8 cellular contexts compared by ENCODE assay signal in the genomic region with DNA sequence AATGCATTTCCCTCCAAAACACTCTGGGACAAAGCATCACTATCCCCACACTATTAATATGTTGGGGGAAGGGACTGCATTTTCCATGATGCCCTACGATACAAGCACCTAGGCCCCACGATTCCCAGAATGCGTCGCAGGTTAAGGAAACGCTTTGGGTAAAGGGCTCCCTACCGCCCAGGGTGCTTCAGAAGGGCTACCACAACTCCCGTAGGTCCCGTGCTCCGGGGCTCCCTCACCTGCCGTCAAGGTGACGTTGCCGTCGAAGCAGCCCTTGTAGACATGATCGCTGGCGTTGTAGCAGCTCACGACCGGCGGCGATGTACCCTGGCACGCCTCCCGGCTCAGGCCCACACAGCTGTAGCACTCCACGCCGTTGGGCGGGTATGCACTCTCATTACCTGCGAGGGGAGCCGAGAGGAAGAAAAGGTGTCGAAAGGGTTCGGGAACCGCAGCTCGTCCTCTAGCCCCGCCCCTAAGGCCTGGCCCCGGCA. TPM values are rescaled to one million over a fixed set of nuclear protein-coding genes. Genes with fewer than 3 reads are reported as not detected.
DNase-seq lines count a peak whose midpoint lies in the region; ATAC-seq, FAIRE-seq and TF ChIP-seq lines count a peak whose summit lies in the region.

No MANE protein-coding gene starts in this region.

- H4K20me1 ChIP-seq in endothelial cell of umbilical vein (replicated peaks; ENCODE audit: control insufficient read depth, extremely low read depth, insufficient read depth, low read length): no peaks in the 10 kb centered on the region

- H3K9me1 ChIP-seq in endothelial cell of umbilical vein (replicated peaks; ENCODE audit: control insufficient read depth, extremely low read depth, insufficient read depth, low read length): no peaks in the 10 kb centered on the region

- CTCF ChIA-PET in Calu3 (lab: Charles Lee) (interaction anchor here (0.5 to 2.0 kb wide), 6 partner anchors 16 to 57 kb away, joined by 3 to 11 read pairs (median 6); a partner anchor contains a TSS), endothelial cell of umbilical vein (lab: Charles Lee) (interaction anchor here (0.8 to 3.3 kb wide), 6 partner anchors 11 to 57 kb away, joined by 3 to 30 read pairs (median 8); a partner anchor contains a TSS)

- dilution Hi-C loops in endothelial cell of umbilical vein (cut with MboI; ENCODE audit: extremely low pct_ligation_motif_present, low sequenced_read_pairs): no loop called here

- H3K9me3 ChIP-seq in NT2/D1 (ENCODE audit: insufficient read depth, low read length): no peaks in the 10 kb centered on the region
- no peaks in the 10 kb centered on the region for H3K9me3 ChIP-seq in endothelial cell of umbilical vein (replicated peaks; ENCODE audit: control insufficient read depth, insufficient read depth, low read length)

- H3K36me3 Mint-ChIP-seq in Calu3 (ENCODE audit: insufficient read depth, unreplicated experiment) (peaks cover 33% of the 10 kb centered on the region), osteocyte (ENCODE audit: unreplicated experiment) (no peaks in the 10 kb centered on the region)

- BruUV-seq in Calu3 (replicated peaks; lab: Mats Ljungman, UMichigan): no TSS peak
- no TSS peak for BruUV-seq in endothelial cell of umbilical vein (replicated peaks; lab: Mats Ljungman, UMichigan)

- no peak overlapping the region for H3K27ac ChIP-seq in endothelial cell of umbilical vein (ENCODE audit: insufficient read depth, low read depth, low read length)

- FAIRE-seq in endothelial cell of umbilical vein (lab: Jason Lieb, UNC): no peak

- TF ChIP-seq POLR2A in endothelial cell of umbilical vein (IDR thresholded peaks at IDR 0.05; ENCODE audit: low read depth, low read length): no peak

- intact Hi-C loops in Calu3 (cut with micrococcal nuclease; ENCODE audit: unreplicated experiment) (no loop called here), endothelial cell of umbilical vein (cut with micrococcal nuclease) (loop anchor here (1.0 to 5.0 kb wide), 3 partner anchors 12 to 64 kb away; a partner anchor contains a TSS)

- peaks cover 28% of the 10 kb centered on the region for H3K27me3 ChIP-seq in NT2/D1 (ENCODE audit: insufficient read depth, insufficient read length)
- no peaks in the 10 kb centered on the region for H3K27me3 ChIP-seq in endothelial cell of umbilical vein (ENCODE audit: control insufficient read depth in 2 of 2, insufficient read depth in 2 of 2, low read length in 2 of 2)

- no peaks in the 10 kb centered on the region for H3K79me2 ChIP-seq in endothelial cell of umbilical vein (ENCODE audit: control insufficient read depth, insufficient read depth, low read length)

- peak overlapping the region; percentile 65 for H3K9ac ChIP-seq in NT2/D1 (ENCODE audit: insufficient read length, low read depth)
- no peak overlapping the region for H3K9ac ChIP-seq in endothelial cell of umbilical vein (replicated peaks; ENCODE audit: extremely low read depth, insufficient read depth, low read length)

- no peaks in the 10 kb centered on the region for H3K36me3 ChIP-seq in NT2/D1 (ENCODE audit: insufficient read depth, insufficient read length, low read length)
- H3K36me3 ChIP-seq in endothelial cell of umbilical vein (ENCODE audit: control insufficient read depth in 2 of 2, extremely low read depth in 1 of 2, insufficient read depth in 2 of 2, low read length in 2 of 2): no peaks in the 10 kb centered on the region

- no peak overlapping the region for H3K27ac Mint-ChIP-seq in Calu3 (ENCODE audit: unreplicated experiment)
- no peak overlapping the region for H3K27ac Mint-ChIP-seq in osteocyte (ENCODE audit: unreplicated experiment)

- H3K27me3 Mint-ChIP-seq in Calu3 (ENCODE audit: unreplicated experiment): no peaks in the 10 kb centered on the region
- H3K27me3 Mint-ChIP-seq in osteocyte (ENCODE audit: unreplicated experiment): peaks cover 24% of the 10 kb centered on the region

- TF ChIP-seq CTCF in Calu3 (IDR thresholded peaks at IDR 0.05; ENCODE audit: unreplicated experiment) (no peak), endothelial cell of umbilical vein (IDR thresholded peaks at IDR 0.05; ENCODE audit: extremely low read depth in 1 of 2, insufficient read depth in 1 of 2, low read depth in 1 of 2, low read length in 2 of 2) (no peak), osteocyte (IDR thresholded peaks at IDR 0.05) (no peak)

- H3K4me3 ChIP-seq in NT2/D1 (ENCODE audit: insufficient read length, low read depth) (peak overlapping the region; percentile 38), endothelial cell of umbilical vein (replicated peaks in 1 of 3; ENCODE audit: insufficient read depth in 1 of 3, low read depth in 1 of 3, low read length in 3 of 3) (peak overlapping the region in 1 of 3 experiments; percentile 18)

- peaks cover 40% of the 10 kb centered on the region for H3K4me1 Mint-ChIP-seq in Calu3 (ENCODE audit: low read depth, unreplicated experiment)
- H3K4me1 Mint-ChIP-seq in osteocyte (ENCODE audit: unreplicated experiment): peaks cover 10% of the 10 kb centered on the region

- no peak for ATAC-seq in HG02759 (IDR thresholded peaks at IDR 0.05; ENCODE audit: unreplicated experiment)
- ATAC-seq in GM21619 (IDR thresholded peaks at IDR 0.05; ENCODE audit: unreplicated experiment): no peak

- peak overlapping the region; percentile 79 for H2AFZ ChIP-seq in endothelial cell of umbilical vein (ENCODE audit: low read depth, low read length)

- H3K4me3 Mint-ChIP-seq in Calu3 (ENCODE audit: low read depth, unreplicated experiment) (peak overlapping the region; percentile 75), osteocyte (ENCODE audit: unreplicated experiment) (peak overlapping the region; percentile 93)

- H3K4me2 ChIP-seq in endothelial cell of umbilical vein (ENCODE audit: insufficient read depth, low read length): peak overlapping the region; percentile 7

- H3K9me3 Mint-ChIP-seq in Calu3 (ENCODE audit: low read depth, unreplicated experiment) (no peaks in the 10 kb centered on the region), osteocyte (ENCODE audit: unreplicated experiment) (no peaks in the 10 kb centered on the region)

- H3K4me1 ChIP-seq in NT2/D1 (ENCODE audit: insufficient read depth, insufficient read length): no peaks in the 10 kb centered on the region
- H3K4me1 ChIP-seq in endothelial cell of umbilical vein (ENCODE audit: control insufficient read depth, extremely low read depth, insufficient read depth, low read length): peaks cover 8% of the 10 kb centered on the region

- POLR2A ChIA-PET in endothelial cell of umbilical vein (lab: Charles Lee): no interaction called here

- DNase-seq in Calu3: no peak
- no peak for DNase-seq in NT2/D1 (ENCODE audit: low read depth, low spot score)
- no peak for DNase-seq in endothelial cell of umbilical vein (ENCODE audit: low read depth, low spot score)
- no peak for DNase-seq in osteocyte (ENCODE audit: extremely low spot score, unreplicated experiment)
- DNase-seq in stimulated activated CD4-positive, alpha-beta T cell treated with anti-CD3 and anti-CD28 coated beads, Interleukin-2, amount 100 ng/mL, for 48 hours: no peak
- DNase-seq in NCI-H345 (lab: John Stamatoyannopoulos, UW): no peak

TF ChIP-seq in endothelial cell of umbilical vein, 7 proteins besides CTCF, POLR2A, EP300 and RAD21 (continues in another document):
- no peak for TF ChIP-seq MYC (IDR thresholded peaks at IDR 0.05; ENCODE audit: low read depth, low read length)
- TF ChIP-seq JUN (IDR thresholded peaks at IDR 0.05; ENCODE audit: borderline replicate concordance, insufficient read depth, insufficient read length, low read depth): no peak
- TF ChIP-seq GATA2 (IDR thresholded peaks at IDR 0.05; ENCODE audit: insufficient read depth, insufficient read length, low read depth, low read length): no peak
- TF ChIP-seq, protein P1, sequence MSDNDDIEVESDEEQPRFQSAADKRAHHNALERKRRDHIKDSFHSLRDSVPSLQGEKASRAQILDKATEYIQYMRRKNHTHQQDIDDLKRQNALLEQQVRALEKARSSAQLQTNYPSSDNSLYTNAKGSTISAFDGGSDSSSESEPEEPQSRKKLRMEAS (IDR thresholded peaks at IDR 0.05; ENCODE audit: insufficient read depth, insufficient read length): no peak
- TF ChIP-seq FOS (IDR thresholded peaks at IDR 0.05; ENCODE audit: borderline replicate concordance, insufficient read depth, low read length): no peak
- TF ChIP-seq POLR2AphosphoS5 (IDR thresholded peaks at IDR 0.05; ENCODE audit: insufficient read depth, low read depth, low read length): no peak

RNA-seq across cellular contexts. Expression of a gene that starts 2.5 kb away (rescaled TPM):
- total RNA-seq in Calu3 (2022) (6.6 and 6.9 TPM in 2 replicates), endothelial cell of umbilical vein (not detected in 2 replicates), osteocyte (0.27 TPM in 1 of 2 replicates, not detected in the other)
- 0.37 and 0.52 TPM in 2 replicates for polyA plus RNA-seq in endothelial cell of umbilical vein
- polyA plus RNA-seq in endothelial cell of umbilical vein (2011; cell fraction: cytosol; rRNA removed): 0.13 and 0.23 TPM in 2 replicates
- polyA plus RNA-seq in endothelial cell of umbilical vein (2011; cell fraction: nucleus; rRNA removed): 0.13 and 0.17 TPM in 2 replicates
- polyA plus RNA-seq in endothelial cell of umbilical vein (2012): 0.19 and 0.53 TPM in 2 replicates
- not detected in 2 replicates for polyA minus RNA-seq in endothelial cell of umbilical vein
- polyA minus RNA-seq in endothelial cell of umbilical vein (2011; cell fraction: cytosol; rRNA and poly(A)+ RNA removed): 5.9 TPM
- not detected in 2 replicates for polyA minus RNA-seq in endothelial cell of umbilical vein (2011; cell fraction: nucleus; rRNA and poly(A)+ RNA removed)

RNA-seq across cellular contexts. Expression of a gene that starts 41.6 kb away (rescaled TPM):
- 24.7 and 25.7 TPM in 2 replicates for total RNA-seq in Calu3 (2022)
- total RNA-seq in endothelial cell of umbilical vein: 10.1 and 12.0 TPM in 2 replicates
- polyA plus RNA-seq in endothelial cell of umbilical vein: 5.5 and 5.6 TPM in 2 replicates
- 3.2 and 5.1 TPM in 2 replicates for polyA plus RNA-seq in endothelial cell of umbilical vein (2011; cell fraction: cytosol; rRNA removed)
- polyA plus RNA-seq in endothelial cell of umbilical vein (2011; cell fraction: nucleus; rRNA removed): 14.0 and 15.0 TPM in 2 replicates
- polyA plus RNA-seq in endothelial cell of umbilical vein (2012): 5.2 and 12.3 TPM in 2 replicates
- 5.2 and 5.6 TPM in 2 replicates for polyA minus RNA-seq in endothelial cell of umbilical vein
- polyA minus RNA-seq in endothelial cell of umbilical vein (2011; cell fraction: cytosol; rRNA and poly(A)+ RNA removed): 2.2 TPM
- polyA minus RNA-seq in endothelial cell of umbilical vein (2011; cell fraction: nucleus; rRNA and poly(A)+ RNA removed): 4.8 and 8.5 TPM in 2 replicates
- total RNA-seq in osteocyte: 6.7 and 8.5 TPM in 2 replicates

RNA-seq across cellular contexts. Expression of a gene that starts 48.2 kb away (rescaled TPM):
- not detected in 2 replicates for total RNA-seq in Calu3 (2022)
- not detected in 2 replicates for total RNA-seq in endothelial cell of umbilical vein
- not detected in 2 replicates for polyA plus RNA-seq in endothelial cell of umbilical vein
- not detected in 2 replicates for polyA plus RNA-seq in endothelial cell of umbilical vein (2011; cell fraction: cytosol; rRNA removed)
- polyA plus RNA-seq in endothelial cell of umbilical vein (2011; cell fraction: nucleus; rRNA removed): not detected in 2 replicates
- polyA plus RNA-seq in endothelial cell of umbilical vein (2012): not detected in 2 replicates
- not detected in 2 replicates for polyA minus RNA-seq in endothelial cell of umbilical vein
- polyA minus RNA-seq in endothelial cell of umbilical vein (2011; cell fraction: cytosol; rRNA and poly(A)+ RNA removed): not detected
- not detected in 2 replicates for polyA minus RNA-seq in endothelial cell of umbilical vein (2011; cell fraction: nucleus; rRNA and poly(A)+ RNA removed)
- not detected in 2 replicates for total RNA-seq in osteocyte
